In the genomic region with DNA sequence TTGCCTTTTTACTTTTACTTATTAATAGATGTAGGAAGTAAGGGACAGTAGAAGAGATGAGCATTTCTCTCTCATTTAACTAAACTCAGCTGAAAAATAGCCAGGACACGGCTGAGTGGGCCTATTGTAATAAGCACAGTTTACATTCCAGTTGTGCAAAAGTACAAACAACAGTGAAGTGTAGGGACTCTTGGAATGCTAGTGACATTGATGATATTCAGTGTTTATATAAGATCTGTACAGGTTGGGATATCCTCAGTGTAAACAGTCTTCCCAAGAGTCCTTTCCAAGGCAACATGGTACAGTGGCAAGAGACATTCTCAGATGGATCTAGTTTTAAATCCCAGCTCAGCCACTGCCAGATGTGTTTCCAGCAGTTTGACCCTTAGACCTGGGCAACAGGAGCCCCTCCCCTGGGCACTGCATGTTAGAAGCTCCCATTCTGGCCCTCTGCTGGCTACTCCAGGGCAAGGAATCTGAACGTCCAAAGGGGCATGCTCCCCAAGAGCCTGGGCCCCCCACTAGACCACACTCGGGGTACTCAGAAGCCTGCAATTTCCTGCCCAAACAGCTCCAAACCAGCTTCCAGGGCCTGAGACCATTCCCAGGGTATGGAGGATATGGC, we compare ENCODE assay signal across 28 cellular contexts. TPM values are rescaled to one million over a fixed set of nuclear protein-coding genes. Genes with fewer than 3 reads are reported as not detected.
"Had no signal": no experiment of that assay in that cellular context is flagged by ENCODE, and none has a peak within 500 bp of the region (broad histone marks: within the 10 kb centered on the region; RNA-seq: fewer than 3 reads in every experiment).

No MANE protein-coding gene starts in this region.

- H3K36me3 ChIP-seq: gastrocnemius medialis, heart left ventricle, left lung, neural progenitor cell, tibial artery had no signal

- FAIRE-seq: colon, kidney had no signal

- H2AFZ ChIP-seq: hepatocyte, neural progenitor cell, parathyroid adenoma had no signal

- H3K4me3 ChIP-seq: dorsolateral prefrontal cortex, gastrocnemius medialis, heart left ventricle, hepatocyte, left lung, neural progenitor cell, smooth muscle cell, testis, tibial artery had no signal

- H3K9me3 ChIP-seq: gastrocnemius medialis, heart left ventricle, testis, tibial artery had no signal

- H3K79me2 ChIP-seq: hepatocyte, parathyroid adenoma had no signal

- H3K4me1 ChIP-seq: gastrocnemius medialis, heart left ventricle, left lung, neural progenitor cell, parathyroid adenoma, testis had no signal

- H3K27me3 ChIP-seq: gastrocnemius medialis, heart left ventricle, hepatocyte, left lung, neural progenitor cell, testis, tibial artery had no signal

- DNase-seq: dorsolateral prefrontal cortex; effector CD4-positive, alpha-beta T cell; foreskin fibroblast; gastrocnemius medialis; heart left ventricle; kidney; left cardiac atrium; left lung; mesendoderm; midbrain; naive thymus-derived CD4-positive, alpha-beta T cell; right cardiac atrium; stimulated activated CD4-positive, alpha-beta T cell treated with anti-CD3 and anti-CD28 coated beads, Interleukin-12 subunit alpha, Interleukin-12 subunit beta, amount 100 ng/mL, for 4 hours; stimulated activated CD4-positive, alpha-beta T cell treated with anti-CD3 and anti-CD28 coated beads, Interleukin-1b, Interleukin-23, amount 100 ng/mL, for 48 hours; stimulated activated CD4-positive, alpha-beta T cell treated with anti-CD3 and anti-CD28 coated beads, Interleukin-4, amount 100 ng/mL, for 1 hour; stimulated activated naive CD8-positive, alpha-beta T cell treated with anti-CD3 and anti-CD28 coated beads, Interleukin-15, Interleukin-2, amounts not matched to agents 100 U/mL and 50 U/mL, for 24 hours; substantia nigra; testis; tibial artery had no signal

- H3K27ac ChIP-seq: dorsolateral prefrontal cortex, gastrocnemius medialis, heart left ventricle, hepatocyte, left lung, neural progenitor cell, parathyroid adenoma, testis, tibial artery had no signal

- H3K4me2 ChIP-seq: hepatocyte, neural progenitor cell, smooth muscle cell had no signal

- ATAC-seq: gastrocnemius medialis; heart left ventricle; left cardiac atrium; left lung; naive thymus-derived CD4-positive, alpha-beta T cell; right cardiac atrium; stimulated activated effector memory CD8-positive, alpha-beta T cell treated with anti-CD3 and anti-CD28 coated beads, Interleukin-12 subunit alpha, Interleukin-12 subunit beta, amount 100 ng/mL, for 72 hours; stimulated activated naive CD8-positive, alpha-beta T cell treated with anti-CD3 and anti-CD28 coated beads, Interleukin-15, Interleukin-2, amounts not matched to agents 100 U/mL and 50 U/mL, for 24 hours had no signal

- H3K9ac ChIP-seq: neural progenitor cell, parathyroid adenoma had no signal

RNA-seq across cellular contexts. Expression of a gene that starts 55.3 kb away (rescaled TPM):
- total RNA-seq: cerebellum; gastrocnemius medialis; hepatocyte; naive thymus-derived CD4-positive, alpha-beta T cell; osteoblast; progenitor cell of endocrine pancreas; smooth muscle cell had no signal
- polyA plus RNA-seq: heart left ventricle; hepatocyte; naive thymus-derived CD4-positive, alpha-beta T cell; smooth muscle cell had no signal
